In genomic region chr5:107388111-107388861, GRCh38 we compare ENCODE assay signal across 9 cellular contexts.
DNase-seq lines count a peak whose midpoint lies in the region; ATAC-seq and TF ChIP-seq lines count a peak whose summit lies in the region.
"Had no signal": no experiment of that assay in that cellular context is flagged by ENCODE, and none has a peak within 500 bp of the region (broad histone marks: within the 10 kb centered on the region; RNA-seq: fewer than 3 reads in every experiment).

No MANE protein-coding gene starts in this region.

- DNase-seq in BE2C (peak; percentile 52), SK-N-SH (peak; percentile 29), heart left ventricle (no peak), epidermal melanocyte (ENCODE audit: insufficient read length, low spot score) (no peak), dorsolateral prefrontal cortex (no peak), NCI-H146 (lab: John Stamatoyannopoulos, UW) (no peak)

- H3K4me1 ChIP-seq in BE2C (peaks cover 27% of the 10 kb centered on the region), SK-N-SH (ENCODE audit: control insufficient read depth in 1 of 2, insufficient read depth in 2 of 2, low read depth in 1 of 2, low read length in 1 of 2) (peaks cover 26 to 31% of the 10 kb centered on the region in 2 experiments), heart left ventricle (peaks cover 0 to 34% (median 17%) of the 10 kb centered on the region in 12 donors)

- H3K36me3 ChIP-seq in BE2C, result no peaks in the 10 kb centered on the region
- no peaks in the 10 kb centered on the region for H3K36me3 ChIP-seq in SK-N-SH (replicated peaks in 1 of 2; ENCODE audit: control insufficient read depth in 1 of 2, insufficient read depth in 2 of 2, low read length in 1 of 2)
- no peaks in the 10 kb centered on the region for H3K36me3 ChIP-seq in heart left ventricle

- H3F3A ChIP-seq in SK-N-SH (replicated peaks; ENCODE audit: insufficient read depth), result peaks cover 22% of the 10 kb centered on the region

- H3K79me2 ChIP-seq in SK-N-SH (ENCODE audit: insufficient read depth), result no peaks in the 10 kb centered on the region

- TF ChIP-seq POLR2A in heart left ventricle (IDR thresholded peaks at IDR 0.05), result no peak

- peak overlapping the region; percentile 76 for H3K4me2 ChIP-seq in SK-N-SH

- intact Hi-C loops in heart left ventricle (cut with DNase I) (loop anchor here in 2 of 10 donors (5.0 to 10.0 kb wide), 4 partner anchors 157 to 284 kb away; partner anchors contain the start of gene EFNA5 (in 2 of the 2)), dorsolateral prefrontal cortex (cut with DNase I) (no loop called here)

- POLR2A ChIA-PET in SK-N-SH (lab: Yijun Ruan, JAX), result no interaction called here

- H3K27ac ChIP-seq in SK-N-SH (ENCODE audit: low read depth in 2 of 2, low read length in 1 of 2) (peak overlapping the region; percentile 82 to 94), heart left ventricle (peak overlapping the region; percentile 1 to 74 (median 60)), dorsolateral prefrontal cortex (peak overlapping the region in 3 of 59 donors; percentile 15 to 16 (median 16))
- H3K27ac ChIP-seq: KMS-11 had no signal

- no peaks in the 10 kb centered on the region for H3K9me2 ChIP-seq in SK-N-SH

- peak overlapping the region; percentile 57 for H3K9ac ChIP-seq in SK-N-SH
- H3K9ac ChIP-seq: KMS-11 had no signal

- TF ChIP-seq EP300 in SK-N-SH (IDR thresholded peaks at IDR 0.05; ENCODE audit: borderline replicate concordance in 1 of 2, low read depth in 1 of 2, low read length in 1 of 2), result peak; percentile 54 to 65; a peak in 3 of 4 replicates

- peak overlapping the region; percentile 54; the same call in 1 of the 2 replicates for H2AFZ ChIP-seq in SK-N-SH (ENCODE audit: low read depth)

- no peaks in the 10 kb centered on the region for H4K20me1 ChIP-seq in SK-N-SH (ENCODE audit: insufficient read depth)

- H3K27me3 ChIP-seq in BE2C, result no peaks in the 10 kb centered on the region
- no peaks in the 10 kb centered on the region for H3K27me3 ChIP-seq in SK-N-SH (ENCODE audit: insufficient read depth)
- no peaks in the 10 kb centered on the region for H3K27me3 ChIP-seq in heart left ventricle
- peaks cover 0 to 3% (median 0%) of the 10 kb centered on the region in 45 donors for H3K27me3 ChIP-seq in dorsolateral prefrontal cortex

- H3K9me3 ChIP-seq in BE2C (no peaks in the 10 kb centered on the region), SK-N-SH (no peaks in the 10 kb centered on the region), heart left ventricle (no peaks in the 10 kb centered on the region)

- TF ChIP-seq RAD21 in SK-N-SH (IDR thresholded peaks at IDR 0.05; ENCODE audit: low read length), result peak; percentile 36

- H3K4me3 ChIP-seq in BE2C (ENCODE audit: low read depth, low read length) (peak overlapping the region; percentile 31), SK-N-SH (ENCODE audit: low read depth in 2 of 2, low read length in 1 of 2) (peak overlapping the region; percentile 24 to 44; a peak in 3 of 4 replicates), heart left ventricle (no peak overlapping the region), dorsolateral prefrontal cortex (no peak overlapping the region)

- CTCF ChIA-PET in SK-N-SH (lab: Yijun Ruan, JAX), result interaction anchor here (1.3 to 3.7 kb wide), 2 partner anchors 12 to 184 kb away, joined by 4 to 12 read pairs; no protein-coding TSS in a partner anchor

- no peak for TF ChIP-seq CTCF in BE2C (IDR thresholded peaks at IDR 0.05; ENCODE audit: low read depth, low read length)
- no peak for TF ChIP-seq CTCF in SK-N-SH (IDR thresholded peaks at IDR 0.05)
- TF ChIP-seq CTCF in heart left ventricle (IDR thresholded peaks at IDR 0.05), result no peak
- no peak for TF ChIP-seq CTCF in dorsolateral prefrontal cortex (IDR thresholded peaks at IDR 0.05 in 54 of 56, conservative IDR thresholded peaks at IDR 0.05 in 2 of 56; ENCODE audit: low read depth in 1 of 56, partially characterized antibody in 56 of 56)

- ATAC-seq in GM19025 (IDR thresholded peaks at IDR 0.05; ENCODE audit: low read depth, unreplicated experiment) (peak; percentile 40), HG03342 (IDR thresholded peaks at IDR 0.05; ENCODE audit: unreplicated experiment) (peak; percentile 54), heart left ventricle (peak in 3 of 4 donors; percentile 38 to 81 (median 45))

- WGBS in SK-N-SH (ENCODE audit: low lambda C conversion rate), result 3% methylated on average over 9 of the region's 9 CpGs
- 24 to 38% (median 30%) methylated on average over 9 of the region's 9 CpGs for WGBS in heart left ventricle, 4 donors

TF ChIP-seq in SK-N-SH, 30 proteins besides CTCF, POLR2A, EP300 and RAD21 (continues in another document):
- TF ChIP-seq FOSL2 (IDR thresholded peaks at IDR 0.05; ENCODE audit: borderline replicate concordance, low read depth), result peak; percentile 50; the same call in 1 of the 2 replicates
- TF ChIP-seq GABPA (IDR thresholded peaks at IDR 0.05; ENCODE audit: low read depth), result no peak
- TF ChIP-seq EZH2phosphoT487 (IDR thresholded peaks at IDR 0.05; ENCODE audit: borderline replicate concordance, low read depth), result no peak
- TF ChIP-seq POLR2AphosphoS5 (IDR thresholded peaks at IDR 0.05; ENCODE audit: low read depth, low read length), result peak; percentile 64
- peak; percentile 42 for TF ChIP-seq JUND (IDR thresholded peaks at IDR 0.05)
- TF ChIP-seq MEF2A (IDR thresholded peaks at IDR 0.05; ENCODE audit: borderline replicate concordance, low read depth), result no peak; the same call in 1 of the 2 replicates
- TF ChIP-seq ZBTB33 (IDR thresholded peaks at IDR 0.05; ENCODE audit: borderline replicate concordance, low read depth), result 0 out of 2 replicates have a peak, but pooled peaks have one; percentile 26
- no peak for TF ChIP-seq YY1 (IDR thresholded peaks at IDR 0.05; ENCODE audit: low read depth)
- no peak for TF ChIP-seq IRF3 (IDR thresholded peaks at IDR 0.05; ENCODE audit: low read depth, low read length)
- no peak for TF ChIP-seq MAX (IDR thresholded peaks at IDR 0.05; ENCODE audit: low read depth)
- TF ChIP-seq SMC3 (IDR thresholded peaks at IDR 0.05; ENCODE audit: low read depth, low read length), result peak; percentile 28; the same call in 1 of the 2 replicates
- TF ChIP-seq ELF1 (IDR thresholded peaks at IDR 0.05), result no peak
- peak; percentile 79 for TF ChIP-seq NFIC (IDR thresholded peaks at IDR 0.05; ENCODE audit: borderline replicate concordance)
- no peak for TF ChIP-seq MXI1 (IDR thresholded peaks at IDR 0.05; ENCODE audit: low read depth, low read length)
- no peak for TF ChIP-seq SIN3A (IDR thresholded peaks at IDR 0.05; ENCODE audit: borderline replicate concordance, low read depth, low read length)
- TF ChIP-seq USF2 (IDR thresholded peaks at IDR 0.05; ENCODE audit: borderline replicate concordance, low read depth, low read length), result no peak
- TF ChIP-seq RCOR1 (IDR thresholded peaks at IDR 0.05; ENCODE audit: low read length), result no peak
- TF ChIP-seq TEAD4 (IDR thresholded peaks at IDR 0.05; ENCODE audit: borderline replicate concordance, insufficient read depth), result peak; percentile 80
- peak; percentile 86 for TF ChIP-seq TCF12 (IDR thresholded peaks at IDR 0.05)
- no peak for TF ChIP-seq FOXJ3 (CRISPR knock-in tag; IDR thresholded peaks at IDR 0.05)
- no peak for TF ChIP-seq RFX5 (IDR thresholded peaks at IDR 0.05; ENCODE audit: low read length)
- peak; percentile 27; the same call in 1 of the 2 replicates for TF ChIP-seq RXRA (IDR thresholded peaks at IDR 0.05; ENCODE audit: borderline replicate concordance, low read depth)
- TF ChIP-seq CHD2 (IDR thresholded peaks at IDR 0.05; ENCODE audit: low read length, partially characterized antibody), result peak; percentile 33
- TF ChIP-seq GATA2 (CRISPR knock-in tag; IDR thresholded peaks at IDR 0.05), result no peak
- peak; percentile 70; the same call in 1 of the 2 replicates for TF ChIP-seq FOXM1 (IDR thresholded peaks at IDR 0.05; ENCODE audit: low read depth)
- TF ChIP-seq NRF1 (IDR thresholded peaks at IDR 0.05; ENCODE audit: low read depth, low read length), result no peak

Comparison
In these comparisons a context has a peak if more than half of its experiments do, and no peak if none do; other contexts are left out.
1. DNase-seq: peak in BE2C (single experiment) and SK-N-SH (single experiment); none in heart left ventricle (0 of 5), epidermal melanocyte (single experiment), dorsolateral prefrontal cortex (0 of 10) and NCI-H146 (single experiment).
2. H3K4me3 ChIP-seq: peak in BE2C (single experiment) and SK-N-SH (2 of 2); none in heart left ventricle (0 of 12) and dorsolateral prefrontal cortex (0 of 59).
3. Peak in every context shown above with its lines, with median percentiles within 50 percentile points of each other: ATAC-seq.